8 cellular contexts compared by ENCODE assay signal in the genomic region with DNA sequence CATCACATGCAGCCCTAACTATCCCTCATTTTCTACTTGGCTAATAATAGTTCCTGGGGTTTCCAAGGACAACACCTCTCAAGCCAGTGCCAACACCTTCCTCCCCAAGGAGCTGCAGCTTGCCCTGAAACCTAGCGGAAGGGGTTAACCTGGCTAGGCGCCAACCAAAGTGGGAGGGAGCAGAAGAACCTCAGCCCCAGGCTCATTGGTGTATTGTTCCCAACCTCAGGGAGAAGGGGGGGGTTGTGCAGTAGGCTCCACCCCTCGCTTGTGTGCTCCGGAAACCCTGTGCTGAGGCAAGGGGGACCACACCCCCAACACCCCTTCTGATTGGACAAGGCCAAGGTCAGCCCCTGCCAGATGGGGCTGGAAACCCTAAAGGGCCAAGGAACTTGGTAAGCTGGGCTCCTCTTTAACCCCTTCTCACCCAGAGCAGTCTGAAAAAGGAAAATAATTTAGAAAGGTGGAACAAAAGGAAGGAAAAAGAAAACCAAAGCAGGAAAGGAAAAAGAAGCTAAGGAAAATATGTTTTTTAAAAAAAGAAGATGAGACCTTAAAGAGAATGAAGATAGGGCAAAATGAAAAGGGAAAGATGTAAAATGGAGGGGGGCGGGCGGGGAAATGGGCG. TPM values are rescaled to one million over a fixed set of nuclear protein-coding genes. Genes with fewer than 3 reads are reported as not detected.
A peak's percentile ranks its signal among the peaks of the same experiment; 100 is the strongest.
DNase-seq lines count a peak whose midpoint lies in the region; ATAC-seq and TF ChIP-seq lines count a peak whose summit lies in the region.

No MANE protein-coding gene starts in this region.

- H4K5ac ChIP-seq in H9 (ENCODE audit: insufficient read length, low read depth, low read length) = no peak overlapping the region

- no peaks in the 10 kb centered on the region for H3K9me2 ChIP-seq in MM.1S (replicated peaks; ENCODE audit: insufficient read depth, low read length)

- peaks cover 21% of the 10 kb centered on the region for H3F3A ChIP-seq in MM.1S (ENCODE audit: insufficient read depth, low read length)

- H3K36me3 Mint-ChIP-seq in H9 (ENCODE audit: insufficient read depth in 1 of 3, low read depth in 3 of 3) = peaks cover 61 to 71% (median 70%) of the 10 kb centered on the region in 3 experiments
- peaks cover 66% of the 10 kb centered on the region for H3K36me3 Mint-ChIP-seq in activated naive CD4-positive, alpha-beta T cell treated with anti-CD3 and anti-CD28 coated beads for 36 hours (ENCODE audit: low read depth)

- no peak overlapping the region for H4K91ac ChIP-seq in H9 (ENCODE audit: insufficient read length, low read depth, low read length)

- H3K4me1 Mint-ChIP-seq in H9 = peaks cover 34 to 41% of the 10 kb centered on the region in 2 experiments
- H3K4me1 Mint-ChIP-seq in activated naive CD4-positive, alpha-beta T cell treated with anti-CD3 and anti-CD28 coated beads for 36 hours (ENCODE audit: low read depth) = peaks cover 46% of the 10 kb centered on the region

- H3K27me3 Mint-ChIP-seq in H9 (ENCODE audit: low read depth) = peaks cover 29% of the 10 kb centered on the region
- H3K27me3 Mint-ChIP-seq in activated naive CD4-positive, alpha-beta T cell treated with anti-CD3 and anti-CD28 coated beads for 36 hours (ENCODE audit: low read depth) = no peaks in the 10 kb centered on the region

- no peak overlapping the region for H3K18ac ChIP-seq in H9 (ENCODE audit: insufficient read length, low read depth, low read length)

- H3T11ph ChIP-seq in H9 (ENCODE audit: low read length) = no peak overlapping the region

- no peak overlapping the region for H3K23ac ChIP-seq in H9 (ENCODE audit: insufficient read length, low read depth, low read length)

- peaks cover 4% of the 10 kb centered on the region for H3K23me2 ChIP-seq in H9 (ENCODE audit: insufficient read length, low read depth, low read length, poor library complexity, severe bottlenecking)

- peak overlapping the region; percentile 71 for H3K4me2 ChIP-seq in H9 (ENCODE audit: insufficient read depth, insufficient read length, low read length)
- peak overlapping the region; percentile 97 for H3K4me2 ChIP-seq in MM.1S (ENCODE audit: low read depth, low read length)

- no peak overlapping the region for H2BK15ac ChIP-seq in H9 (ENCODE audit: low read depth, low read length)

- peak overlapping the region in 2 of 3 experiments; percentile 55 to 89; a peak in 5 of 7 replicates for H3K27ac Mint-ChIP-seq in H9
- peak overlapping the region; percentile 99 for H3K27ac Mint-ChIP-seq in activated naive CD4-positive, alpha-beta T cell treated with anti-CD3 and anti-CD28 coated beads for 36 hours

- intact Hi-C loops in activated naive CD4-positive, alpha-beta T cell treated with anti-CD3 and anti-CD28 coated beads for 36 hours (cut with micrococcal nuclease) = loop anchor here (1.0 to 2.0 kb wide), 9 partner anchors 8 to 255 kb away; partner anchors contain the start of genes C11orf98, CSKMT, GANAB and HNRNPUL2

- no peaks in the 10 kb centered on the region for H3K79me1 ChIP-seq in H9 (ENCODE audit: insufficient read depth, low read depth, low read length, poor library complexity, severe bottlenecking)

- H2BK120ac ChIP-seq in H9 (ENCODE audit: low read depth, low read length, poor library complexity, severe bottlenecking) = no peak overlapping the region

- no peak overlapping the region for H3K9ac ChIP-seq in H9 (ENCODE audit: extremely low read depth, insufficient read length, low read length)
- peak overlapping the region; percentile 97; the same call in 1 of the 2 replicates for H3K9ac ChIP-seq in MM.1S (ENCODE audit: low read length)

- H3K9me3 ChIP-seq in H9 (ENCODE audit: control insufficient read depth, low read depth, low read length) (no peaks in the 10 kb centered on the region), MM.1S (replicated peaks; ENCODE audit: insufficient read depth, low read length) (no peaks in the 10 kb centered on the region), suprapubic skin (no peaks in the 10 kb centered on the region)

- no peak for TF ChIP-seq CTCF in H9 (conservative IDR thresholded peaks at IDR 0.05)
- TF ChIP-seq CTCF in MM.1S (IDR thresholded peaks at IDR 0.05; ENCODE audit: low read length) = no peak
- TF ChIP-seq CTCF in omental fat pad (IDR thresholded peaks at IDR 0.05) = no peak
- no peak for TF ChIP-seq CTCF in suprapubic skin (IDR thresholded peaks at IDR 0.05)

- no peak overlapping the region for H2BK12ac ChIP-seq in H9 (ENCODE audit: insufficient read length, low read depth, low read length)

- H3K36me3 ChIP-seq in MM.1S (replicated peaks; ENCODE audit: insufficient read depth, low read length) (peaks cover 22% of the 10 kb centered on the region), suprapubic skin (peaks cover 42% of the 10 kb centered on the region)

- no peak overlapping the region for H3K14ac ChIP-seq in H9 (ENCODE audit: insufficient read depth, low read length)

- H3K27ac ChIP-seq in H9 (ENCODE audit: insufficient read length, low read depth, low read length) (no peak overlapping the region), MM.1S (ENCODE audit: low read length) (peak overlapping the region; percentile 86; the same call in 1 of the 2 replicates), suprapubic skin (peak overlapping the region; percentile 67)

- H2BK5ac ChIP-seq in H9 (ENCODE audit: insufficient read length, low read length) = no peak overlapping the region

- DNase-seq in Daoy (ENCODE audit: low read depth) (peak; percentile 91), H9 (peak; percentile 98), MM.1S (peak; percentile 99), SK-N-DZ (ENCODE audit: low spot score) (peak; percentile 99), germinal center (ENCODE audit: low spot score) (peak; percentile 96), omental fat pad (ENCODE audit: low spot score) (peak; percentile 83), suprapubic skin (ENCODE audit: low spot score in 2 of 2) (peak; percentile 98)
- peak; percentile 97 for DNase-seq in activated naive CD4-positive, alpha-beta T cell treated with anti-CD3 and anti-CD28 coated beads for 36 hours

- H2AK5ac ChIP-seq in H9 (ENCODE audit: insufficient read length, low read length) = no peak overlapping the region

- H3K4me3 ChIP-seq in MM.1S (ENCODE audit: low read length) (peak overlapping the region; percentile 92), suprapubic skin (peak overlapping the region; percentile 100)

- H3K27me3 ChIP-seq in H9 (ENCODE audit: insufficient read depth, low read length) (peaks cover 12% of the 10 kb centered on the region; the same call in 1 of the 2 replicates), MM.1S (replicated peaks; ENCODE audit: insufficient read depth, low read length) (no peaks in the 10 kb centered on the region), suprapubic skin (no peaks in the 10 kb centered on the region)

- CTCF ChIA-PET in activated naive CD4-positive, alpha-beta T cell treated with anti-CD3 and anti-CD28 coated beads for 36 hours (lab: Charles Lee) = interaction anchor here (0.5 to 1.4 kb wide), 4 partner anchors 13 to 38 kb away, joined by 3 to 4 read pairs (median 3); partner anchors contain the start of gene ROM1

- no peak overlapping the region for H3K4ac ChIP-seq in H9 (ENCODE audit: low read depth, low read length)

- no peaks in the 10 kb centered on the region; the same call in 1 of the 2 replicates for H3K79me2 ChIP-seq in H9 (ENCODE audit: insufficient read depth, low read length)
- H3K79me2 ChIP-seq in MM.1S (ENCODE audit: low read length) = peaks cover 54% of the 10 kb centered on the region

- H2AFZ ChIP-seq in H9 (ENCODE audit: low read length) (no peak overlapping the region), MM.1S (ENCODE audit: low read length) (no peak overlapping the region)

- no peak overlapping the region for H3K56ac ChIP-seq in H9 (ENCODE audit: insufficient read length, low read depth, low read length)

- no peaks in the 10 kb centered on the region for H4K20me1 ChIP-seq in H9 (ENCODE audit: control insufficient read depth, insufficient read depth, insufficient read length)
- H4K20me1 ChIP-seq in MM.1S (ENCODE audit: insufficient read depth, low read length) = no peaks in the 10 kb centered on the region

- no peak overlapping the region for H2BK20ac ChIP-seq in H9 (ENCODE audit: low read depth, low read length, poor library complexity, severe bottlenecking)

- H3K4me1 ChIP-seq in H9 (ENCODE audit: insufficient read depth, low read length) = peaks cover 8% of the 10 kb centered on the region
- H3K4me1 ChIP-seq in MM.1S (ENCODE audit: low read length) = peaks cover 10% of the 10 kb centered on the region
- H3K4me1 ChIP-seq in suprapubic skin = peaks cover 55% of the 10 kb centered on the region

- ATAC-seq in omental fat pad (ENCODE audit: low FRiP score) = peak; percentile 68

- H3K9me3 Mint-ChIP-seq in H9 = no peaks in the 10 kb centered on the region
- no peaks in the 10 kb centered on the region for H3K9me3 Mint-ChIP-seq in activated naive CD4-positive, alpha-beta T cell treated with anti-CD3 and anti-CD28 coated beads for 36 hours

- TF ChIP-seq POLR2A in suprapubic skin (IDR thresholded peaks at IDR 0.05) = no peak

- H3K4me3 Mint-ChIP-seq in H9 = peak overlapping the region; percentile 90 to 93
- H3K4me3 Mint-ChIP-seq in activated naive CD4-positive, alpha-beta T cell treated with anti-CD3 and anti-CD28 coated beads for 36 hours = peak overlapping the region; percentile 91

- no peak overlapping the region for H4K8ac ChIP-seq in H9 (replicated peaks; ENCODE audit: insufficient read length, low read depth, low read length)

- no peak for TF ChIP-seq EP300 in suprapubic skin (IDR thresholded peaks at IDR 0.05)

- 100% methylated on average over 2 of the region's 7 CpGs for WGBS in H9 (ENCODE audit: extremely low coverage, insufficient read length, low lambda C conversion rate)
- WGBS in suprapubic skin = 16% methylated on average over 7 of the region's 7 CpGs

RNA-seq across cellular contexts. Expression of gene MTA2, which starts 2.5 kb away (rescaled TPM):
- total RNA-seq in Daoy (2014; rRNA removed; shearing (Covaris generic)) = 123 and 124 TPM in 2 replicates
- total RNA-seq in H9 (2021) (143 and 149 TPM in 2 replicates), omental fat pad (100 to 1,000 TPM in 2 of 4 donors, 10 to 100 TPM in 2; 77.1 to 172 (median 89.6) TPM), suprapubic skin (100 to 1,000 TPM; 107 to 125 (median 110) TPM)
- 105 and 108 TPM in 2 replicates for polyA plus RNA-seq in SK-N-DZ (2014; cell fraction: cytosol; rRNA removed)
- polyA plus RNA-seq in SK-N-DZ (2014; cell fraction: nucleus; rRNA removed) = 223 and 244 TPM in 2 replicates
- 100 to 1,000 TPM; 191 to 197 TPM for total RNA-seq in activated naive CD4-positive, alpha-beta T cell treated with anti-CD3 and anti-CD28 coated beads for 36 hours

RNA-seq across cellular contexts. Expression of gene TUT1, which starts 7.9 kb away (rescaled TPM):
- total RNA-seq in Daoy (2014; rRNA removed; shearing (Covaris generic)) = 12.4 and 13.8 TPM in 2 replicates
- total RNA-seq in H9 (2021) = 20.7 and 24.9 TPM in 2 replicates
- polyA plus RNA-seq in SK-N-DZ (2014; cell fraction: cytosol; rRNA removed) = 29.3 and 33.3 TPM in 2 replicates
- polyA plus RNA-seq in SK-N-DZ (2014; cell fraction: nucleus; rRNA removed) = 46.7 and 63.7 TPM in 2 replicates
- total RNA-seq in activated naive CD4-positive, alpha-beta T cell treated with anti-CD3 and anti-CD28 coated beads for 36 hours = 10 to 100 TPM; 38.2 to 42.0 TPM
- 10 to 100 TPM in 3 of 4 donors, 1 to 10 TPM in 1; 7.9 to 11.0 (median 10.5) TPM for total RNA-seq in omental fat pad
- 10 to 100 TPM in 3 of 4 donors, 1 to 10 TPM in 1; 8.0 to 16.3 (median 12.5) TPM for total RNA-seq in suprapubic skin

RNA-seq across cellular contexts. Expression of gene EML3, which starts 13.4 kb away (rescaled TPM):
- 18.0 and 19.3 TPM in 2 replicates for total RNA-seq in Daoy (2014; rRNA removed; shearing (Covaris generic))
- total RNA-seq in H9 (2021) (35.3 and 40.6 TPM in 2 replicates), omental fat pad (10 to 100 TPM; 40.7 to 68.6 (median 52.0) TPM), suprapubic skin (10 to 100 TPM; 43.1 to 74.8 (median 55.8) TPM)
- polyA plus RNA-seq in SK-N-DZ (2014; cell fraction: cytosol; rRNA removed) = 22.8 and 24.5 TPM in 2 replicates
- 193 and 259 TPM in 2 replicates for polyA plus RNA-seq in SK-N-DZ (2014; cell fraction: nucleus; rRNA removed)
- 10 to 100 TPM; 81.8 to 97.1 TPM for total RNA-seq in activated naive CD4-positive, alpha-beta T cell treated with anti-CD3 and anti-CD28 coated beads for 36 hours

RNA-seq across cellular contexts. Expression of gene ROM1, which starts 13.9 kb away (rescaled TPM):
- total RNA-seq in Daoy (2014; rRNA removed; shearing (Covaris generic)) = 0.33 and 2.7 TPM in 2 replicates
- total RNA-seq in H9 (2021) = 0.79 and 1.0 TPM in 2 replicates
- 2.4 and 2.6 TPM in 2 replicates for polyA plus RNA-seq in SK-N-DZ (2014; cell fraction: cytosol; rRNA removed)
- polyA plus RNA-seq in SK-N-DZ (2014; cell fraction: nucleus; rRNA removed) = 2.0 and 3.6 TPM in 2 replicates
- 1 to 10 TPM in 1 of 2 experiments, under 1 TPM in 1; 0.52 to 1.0 TPM for total RNA-seq in activated naive CD4-positive, alpha-beta T cell treated with anti-CD3 and anti-CD28 coated beads for 36 hours
- total RNA-seq in omental fat pad = 10 to 100 TPM in 3 of 4 donors, 1 to 10 TPM in 1; 7.9 to 12.7 (median 11.4) TPM
- total RNA-seq in suprapubic skin = 1 to 10 TPM in 3 of 4 donors, under 1 TPM in 1; 0.80 to 4.9 (median 2.3) TPM

RNA-seq across cellular contexts. Expression of gene B3GAT3, which starts 22.6 kb away (rescaled TPM):
- total RNA-seq in Daoy (2014; rRNA removed; shearing (Covaris generic)) = 15.0 and 17.9 TPM in 2 replicates
- total RNA-seq in H9 (2021) = 30.6 and 30.8 TPM in 2 replicates
- polyA plus RNA-seq in SK-N-DZ (2014; cell fraction: cytosol; rRNA removed) = 86.3 and 88.9 TPM in 2 replicates
- 80.1 and 109 TPM in 2 replicates for polyA plus RNA-seq in SK-N-DZ (2014; cell fraction: nucleus; rRNA removed)
- total RNA-seq in activated naive CD4-positive, alpha-beta T cell treated with anti-CD3 and anti-CD28 coated beads for 36 hours = 10 to 100 TPM; 43.1 to 45.7 TPM
- total RNA-seq in omental fat pad = 10 to 100 TPM; 18.8 to 40.7 (median 23.2) TPM
- 10 to 100 TPM; 29.9 to 54.1 (median 40.6) TPM for total RNA-seq in suprapubic skin
